In genomic region chr12:45259732-45260480, GRCh38 we compare ENCODE assay signal across 10 cellular contexts. TPM values are rescaled to one million over a fixed set of nuclear protein-coding genes. Genes with fewer than 3 reads are reported as not detected.
DNase-seq lines count a peak whose midpoint lies in the region; ATAC-seq and TF ChIP-seq lines count a peak whose summit lies in the region.
"Had no signal": no experiment of that assay in that cellular context is flagged by ENCODE, and none has a peak within 500 bp of the region (broad histone marks: within the 10 kb centered on the region; RNA-seq: fewer than 3 reads in every experiment).

No MANE protein-coding gene starts in this region.

- TF ChIP-seq CTCF in HFFc6 (IDR thresholded peaks at IDR 0.05), result no peak
- no peak for TF ChIP-seq CTCF in foreskin keratinocyte (conservative IDR thresholded peaks at IDR 0.05)

- H3K27ac ChIP-seq in SK-N-MC, result peak overlapping the region; percentile 81
- H3K27ac ChIP-seq in foreskin keratinocyte, result no peak overlapping the region
- no peak overlapping the region for H3K27ac ChIP-seq in effector memory CD4-positive, alpha-beta T cell (ENCODE audit: insufficient read depth, low read length, poor library complexity, severe bottlenecking)

- no peaks in the 10 kb centered on the region for H3K9me3 ChIP-seq in SK-N-MC (ENCODE audit: low read depth, low read length)
- H3K9me3 ChIP-seq in effector memory CD4-positive, alpha-beta T cell (ENCODE audit: control insufficient read depth, low read length), result no peaks in the 10 kb centered on the region

- H3K9ac ChIP-seq in SK-N-MC (ENCODE audit: insufficient read length), result no peak overlapping the region

- no peaks in the 10 kb centered on the region for H3K36me3 ChIP-seq in SK-N-MC (ENCODE audit: insufficient read depth, low read length)
- no peaks in the 10 kb centered on the region for H3K36me3 ChIP-seq in effector memory CD4-positive, alpha-beta T cell (ENCODE audit: control insufficient read depth, insufficient read depth, low read length)

- H3K4me1 Mint-ChIP-seq in HFFc6 (ENCODE audit: low read depth), result peaks cover 65% of the 10 kb centered on the region

- no peaks in the 10 kb centered on the region for H3K9me3 Mint-ChIP-seq in HFFc6
- H3K9me3 Mint-ChIP-seq: activated naive CD4-positive, alpha-beta T cell treated with anti-CD3 and anti-CD28 coated beads, Interleukin-2, amount 50 U/mL, for 24 hours had no signal

- H3K36me3 Mint-ChIP-seq in HFFc6 (ENCODE audit: low read depth), result peaks cover 12% of the 10 kb centered on the region; the same call in 1 of the 2 replicates

- H3K4me1 ChIP-seq in foreskin keratinocyte, result peaks cover 11% of the 10 kb centered on the region
- no peaks in the 10 kb centered on the region for H3K4me1 ChIP-seq in effector memory CD4-positive, alpha-beta T cell (ENCODE audit: control insufficient read depth, insufficient read depth, low read length, poor library complexity, severe bottlenecking)

- peak; percentile 25 for DNase-seq in HFFc6
- DNase-seq in SK-N-MC (ENCODE audit: low read depth, low spot score), result no peak
- DNase-seq in foreskin keratinocyte, result peak in 1 of 2 donors; percentile 44
- DNase-seq in sciatic nerve (ENCODE audit: low spot score), result no peak
- DNase-seq in NCI-H446 treated with DMSO at 0.1 percent for 48 hours (lab: John Stamatoyannopoulos, UW), result no peak
- no peak for DNase-seq in GDM1 (lab: John Stamatoyannopoulos, UW)
- no peak for DNase-seq in effector memory CD4-positive, alpha-beta T cell
- DNase-seq: stimulated activated CD4-positive, alpha-beta T cell treated with anti-CD3 and anti-CD28 coated beads, Interleukin-4, amount 100 ng/mL, for 24 hours had no signal

- H3K27me3 ChIP-seq in foreskin keratinocyte, result no peaks in the 10 kb centered on the region
- H3K27me3 ChIP-seq in effector memory CD4-positive, alpha-beta T cell (replicated peaks; ENCODE audit: control insufficient read depth, insufficient read depth, low read length, poor library complexity, severe bottlenecking), result no peaks in the 10 kb centered on the region

- peak; percentile 56 for ATAC-seq in foreskin keratinocyte
- ATAC-seq in sciatic nerve, result peak; percentile 48
- no peak for ATAC-seq in GM19455 (IDR thresholded peaks at IDR 0.05; ENCODE audit: unreplicated experiment)

- H3K4me3 Mint-ChIP-seq in HFFc6, result peak overlapping the region; percentile 53
- H3K4me3 Mint-ChIP-seq: activated naive CD4-positive, alpha-beta T cell treated with anti-CD3 and anti-CD28 coated beads, Interleukin-2, amount 50 U/mL, for 24 hours had no signal

- peak overlapping the region; percentile 60 for H3K27ac Mint-ChIP-seq in HFFc6
- H3K27ac Mint-ChIP-seq: activated naive CD4-positive, alpha-beta T cell treated with anti-CD3 and anti-CD28 coated beads, Interleukin-2, amount 50 U/mL, for 24 hours had no signal

- intact Hi-C loops in sciatic nerve (cut with DNase I), result no loop called here

- peak overlapping the region; percentile 55 for H3K4me3 ChIP-seq in SK-N-MC
- no peak overlapping the region for H3K4me3 ChIP-seq in effector memory CD4-positive, alpha-beta T cell (ENCODE audit: insufficient read depth, low read depth, low read length, poor library complexity, severe bottlenecking)

- H3K27me3 Mint-ChIP-seq in HFFc6 (ENCODE audit: insufficient read depth), result no peaks in the 10 kb centered on the region
- H3K27me3 Mint-ChIP-seq: activated naive CD4-positive, alpha-beta T cell treated with anti-CD3 and anti-CD28 coated beads, Interleukin-2, amount 50 U/mL, for 24 hours had no signal

RNA-seq across cellular contexts. Expression of gene ANO6, which starts 44.0 kb away (rescaled TPM):
- total RNA-seq in HFFc6 (2021; fragmentation: NEBNext Ultra II Directional; extraction: Animal tissue kit (Norgen Biotek cat#: 25700)), result 10 to 100 TPM; 44.4 to 58.6 (median 53.3) TPM
- total RNA-seq in foreskin keratinocyte, result 69.9 and 73.3 TPM in 2 replicates
- polyA plus RNA-seq in foreskin keratinocyte, result 14.2 and 17.3 TPM in 2 replicates
- total RNA-seq in sciatic nerve, result 50.6 TPM
